Comparison of ENCODE assay signal across 10 cellular contexts in the genomic region with DNA sequence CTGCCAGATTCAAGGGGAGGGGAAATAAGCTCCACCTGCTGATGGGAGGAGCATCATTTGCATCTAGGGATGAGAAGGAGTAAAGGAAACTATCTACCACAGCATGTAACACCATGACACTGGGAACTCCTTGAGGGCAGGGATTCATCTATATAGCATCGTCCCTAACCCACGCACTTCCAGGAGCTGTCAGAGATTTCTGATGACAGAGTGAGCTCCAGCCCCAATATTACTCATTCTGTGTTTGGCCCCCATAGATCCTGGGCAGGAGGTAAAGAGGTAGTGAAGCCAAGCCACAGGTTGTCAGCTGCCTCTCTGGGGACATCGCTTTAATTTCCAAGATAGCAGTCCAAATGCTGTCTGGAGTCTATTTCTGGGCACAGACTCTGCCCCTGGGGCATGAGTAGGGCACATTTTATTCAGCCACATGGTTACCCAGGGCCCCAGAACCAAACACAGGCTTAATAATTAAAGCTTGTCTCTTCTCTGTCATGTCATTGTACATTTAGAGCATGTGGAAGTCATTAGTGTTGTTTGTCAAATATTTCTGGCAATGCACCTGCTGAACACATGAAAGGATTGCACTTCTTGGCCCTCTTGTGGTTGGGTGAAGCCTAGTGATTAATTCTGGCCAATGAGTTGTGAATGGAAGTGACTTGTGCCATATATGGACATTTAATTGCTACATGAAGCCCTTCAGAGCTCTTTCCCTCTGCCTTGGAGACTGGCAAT.
DNase-seq lines count a peak whose midpoint lies in the region; ATAC-seq and TF ChIP-seq lines count a peak whose summit lies in the region.
"Had no signal": no experiment of that assay in that cellular context is flagged by ENCODE, and none has a peak within 500 bp of the region (broad histone marks: within the 10 kb centered on the region; RNA-seq: fewer than 3 reads in every experiment).

No MANE protein-coding gene starts in this region.

- H3K4me3 ChIP-seq in right atrium auricular region, result no peak overlapping the region
- H3K4me3 ChIP-seq: tibial nerve had no signal

- TF ChIP-seq CTCF in right atrium auricular region (IDR thresholded peaks at IDR 0.05) (no peak), brain (conservative IDR thresholded peaks at IDR 0.05) (peak in 1 of 2 experiments; percentile 18)

- H3K27me3 ChIP-seq in right atrium auricular region, result no peaks in the 10 kb centered on the region
- H3K27me3 ChIP-seq: tibial nerve had no signal

- H3K9me3 ChIP-seq in right atrium auricular region, result peaks cover 0 to 9% of the 10 kb centered on the region in 2 donors

- ATAC-seq in Right ventricle myocardium superior (ENCODE audit: poor library complexity), result peak; percentile 59
- no peak for ATAC-seq in HG02973 (IDR thresholded peaks at IDR 0.05; ENCODE audit: unreplicated experiment)

- no peaks in the 10 kb centered on the region for H3K36me3 ChIP-seq in right atrium auricular region
- H3K36me3 ChIP-seq: tibial nerve had no signal

- H3K27ac Mint-ChIP-seq in brain, result peak overlapping the region in 3 of 5 experiments; percentile 31 to 76 (median 58)
- H3K27ac Mint-ChIP-seq: activated CD4-positive, alpha-beta memory T cell treated with anti-CD3 and anti-CD28 coated beads for 36 hours had no signal

- intact Hi-C loops in Right ventricle myocardium superior (cut with DNase I), result no loop called here

- H3K4me1 Mint-ChIP-seq in brain, result peaks cover 32% of the 10 kb centered on the region

- no peak overlapping the region for H3K27ac ChIP-seq in right atrium auricular region
- H3K27ac ChIP-seq: tibial nerve had no signal

- H3K4me3 Mint-ChIP-seq in brain, result no peak overlapping the region
- H3K4me3 Mint-ChIP-seq: activated CD4-positive, alpha-beta memory T cell treated with anti-CD3 and anti-CD28 coated beads for 36 hours had no signal

- peaks cover 3 to 11% (median 6%) of the 10 kb centered on the region in 5 experiments for H3K9me3 Mint-ChIP-seq in brain

- peaks cover 5% of the 10 kb centered on the region for H3K36me3 Mint-ChIP-seq in brain
- H3K36me3 Mint-ChIP-seq: activated CD4-positive, alpha-beta memory T cell treated with anti-CD3 and anti-CD28 coated beads for 36 hours had no signal

- H3K27me3 Mint-ChIP-seq in brain, result peaks cover 9% of the 10 kb centered on the region

- H3K4me1 ChIP-seq in right atrium auricular region, result no peaks in the 10 kb centered on the region
- H3K4me1 ChIP-seq: tibial nerve had no signal

- DNase-seq in Right ventricle myocardium superior, result no peak
- no peak for DNase-seq in right atrium auricular region (ENCODE audit: low spot score)
- DNase-seq in NCI-H2029 treated with DMSO at 0.1 percent for 48 hours (lab: John Stamatoyannopoulos, UW), result peak; percentile 100
- no peak for DNase-seq in effector CD8-positive, alpha-beta T cell (lab: John Stamatoyannopoulos, UW)
- no peak for DNase-seq in hypothalamus (lab: John Stamatoyannopoulos, UW)
- no peak for DNase-seq in SIG-M5 treated with dmso at 0.1 percent for 504 hours (lab: John Stamatoyannopoulos, UW; ENCODE audit: unreplicated experiment)
- DNase-seq: activated CD4-positive, alpha-beta memory T cell treated with anti-CD3 and anti-CD28 coated beads for 36 hours had no signal
